ENCODE assay signal across 12 cellular contexts in genomic region chr22:37370306-37370979, GRCh38. TPM values are rescaled to one million over a fixed set of nuclear protein-coding genes. Genes with fewer than 3 reads are reported as not detected.
DNase-seq lines count a peak whose midpoint lies in the region; ATAC-seq, FAIRE-seq and TF ChIP-seq lines count a peak whose summit lies in the region.
"Had no signal": no experiment of that assay in that cellular context is flagged by ENCODE, and none has a peak within 500 bp of the region (broad histone marks: within the 10 kb centered on the region; RNA-seq: fewer than 3 reads in every experiment).

No MANE protein-coding gene starts in this region.

- no peak overlapping the region for H3K9ac ChIP-seq in kidney (ENCODE audit: low read length in 2 of 2)

- CTCF ChIA-PET in HEK293 (lab: Yijun Ruan, JAX) = no interaction called here

- intact Hi-C loops in gastrocnemius medialis (cut with DNase I; ENCODE audit: low total_unique reads) = no loop called here
- intact Hi-C loops in kidney (cut with DNase I) = no loop called here

- H3K9me3 ChIP-seq in HEK293 (ENCODE audit: control insufficient read depth, insufficient read depth, low read depth, low read length) (no peaks in the 10 kb centered on the region), gastrocnemius medialis (no peaks in the 10 kb centered on the region), kidney (ENCODE audit: control insufficient read depth in 1 of 2, low read length in 2 of 2) (no peaks in the 10 kb centered on the region)
- H3K9me3 ChIP-seq: body of pancreas, uterus had no signal

- no peak for ATAC-seq in gastrocnemius medialis
- no peak for ATAC-seq in GM19463 (IDR thresholded peaks at IDR 0.05; ENCODE audit: unreplicated experiment)
- ATAC-seq: body of pancreas had no signal

- no peaks in the 10 kb centered on the region for H3K27me3 ChIP-seq in gastrocnemius medialis
- H3K27me3 ChIP-seq: body of pancreas, uterus had no signal

- no peak for FAIRE-seq in kidney (lab: Jason Lieb, UNC)
- FAIRE-seq: endothelial cell of umbilical vein, GM12892 had no signal

- H3K27ac ChIP-seq in HEK293 (ENCODE audit: extremely low read depth, low read depth, low read length) (no peak overlapping the region), gastrocnemius medialis (no peak overlapping the region), kidney (ENCODE audit: low read depth in 2 of 2, low read length in 2 of 2) (no peak overlapping the region)
- H3K27ac ChIP-seq: body of pancreas, uterus had no signal

- H3K36me3 ChIP-seq in HEK293 (ENCODE audit: control insufficient read depth in 2 of 2, insufficient read depth in 1 of 2, low read length in 2 of 2) (no peaks in the 10 kb centered on the region), gastrocnemius medialis (no peaks in the 10 kb centered on the region), kidney (ENCODE audit: control insufficient read depth in 1 of 2, insufficient read depth in 2 of 2, low read length in 2 of 2) (no peaks in the 10 kb centered on the region)
- H3K36me3 ChIP-seq: uterus had no signal

- H3K4me1 ChIP-seq in HEK293 (ENCODE audit: control insufficient read depth, insufficient read depth, low read length) = no peaks in the 10 kb centered on the region
- no peaks in the 10 kb centered on the region for H3K4me1 ChIP-seq in gastrocnemius medialis
- H3K4me1 ChIP-seq in kidney (ENCODE audit: control insufficient read depth in 1 of 2, insufficient read depth in 1 of 2, low read depth in 1 of 2, low read length in 2 of 2) = no peaks in the 10 kb centered on the region
- H3K4me1 ChIP-seq: body of pancreas, uterus had no signal

- in situ Hi-C loops in gastrocnemius medialis (cut with MboI; ENCODE audit: low sequenced_read_pairs in 4 of 4) = no loop called here

- DNase-seq in NCI-H526 treated with DMSO at 0.1 percent for 48 hours (lab: John Stamatoyannopoulos, UW) = peak; percentile 92
- DNase-seq in germinal center (ENCODE audit: low spot score) = peak; percentile 77
- DNase-seq in gastrocnemius medialis = peak; percentile 31 to 35
- DNase-seq in KG1 (lab: John Stamatoyannopoulos, UW) = no peak
- no peak for DNase-seq in stimulated activated CD8-positive, alpha-beta memory T cell treated with anti-CD3 and anti-CD28 coated beads, Interleukin-4, amount 100 ng/mL, for 48 hours
- DNase-seq in kidney = no peak
- DNase-seq: uterus had no signal

- no peak overlapping the region for H3K4me3 ChIP-seq in HEK293 (ENCODE audit: low read depth, low read length)
- H3K4me3 ChIP-seq in gastrocnemius medialis = no peak overlapping the region
- no peak overlapping the region for H3K4me3 ChIP-seq in kidney (ENCODE audit: low read length in 2 of 2)
- H3K4me3 ChIP-seq: body of pancreas, uterus had no signal

- POLR2A ChIA-PET in HEK293 (lab: Yijun Ruan, JAX) = interaction anchor here (0.6 kb wide), 1 partner anchor 36 kb away, joined by 3 read pairs; no protein-coding TSS in a partner anchor

- TF ChIP-seq CTCF in HEK293 (tag by site-specific recombination; IDR thresholded peaks at IDR 0.05) (no peak), gastrocnemius medialis (IDR thresholded peaks at IDR 0.05 in 4 of 5, conservative IDR thresholded peaks at IDR 0.05 in 1 of 5) (no peak), kidney (IDR thresholded peaks at IDR 0.05; ENCODE audit: borderline replicate concordance, extremely low read depth, insufficient read depth) (no peak)

- no peak for TF ChIP-seq POLR2A in gastrocnemius medialis (IDR thresholded peaks at IDR 0.05)

TF ChIP-seq in HEK293, 187 proteins besides CTCF, POLR2A, EP300 and RAD21:
- TF ChIP-seq ZNF23 (tag by site-specific recombination; IDR thresholded peaks at IDR 0.05; ENCODE audit: borderline replicate concordance) (no peak), ZBTB17 (tag by site-specific recombination; IDR thresholded peaks at IDR 0.05) (no peak), ZFP69B (tag by site-specific recombination; IDR thresholded peaks at IDR 0.05) (no peak), SP2 (tag by site-specific recombination; IDR thresholded peaks at IDR 0.05) (0 out of 2 replicates have a peak, but pooled peaks have one; percentile 5), ZNF148 (tag by site-specific recombination; IDR thresholded peaks at IDR 0.05; ENCODE audit: borderline replicate concordance) (no peak), ZBTB26 (tag by site-specific recombination; optimal IDR thresholded peaks at IDR 0.05) (no peak), ZFP37 (tag by site-specific recombination; IDR thresholded peaks at IDR 0.05) (no peak), ZNF658 (tag by site-specific recombination; IDR thresholded peaks at IDR 0.05) (no peak), ZNF302 (tag by site-specific recombination; IDR thresholded peaks at IDR 0.05; ENCODE audit: low read depth) (no peak), ZNF138 (tag by site-specific recombination; IDR thresholded peaks at IDR 0.05; ENCODE audit: borderline replicate concordance) (no peak), ZNF366 (tag by site-specific recombination; conservative IDR thresholded peaks at IDR 0.05) (0 out of 2 replicates have a peak, but pooled peaks have one; percentile 29), ZNF18 (tag by site-specific recombination; IDR thresholded peaks at IDR 0.05) (no peak), ZNF768 (tag by site-specific recombination; IDR thresholded peaks at IDR 0.05) (no peak), ZNF514 (tag by site-specific recombination; IDR thresholded peaks at IDR 0.05) (no peak), ZNF488 (tag by site-specific recombination; IDR thresholded peaks at IDR 0.05) (no peak)

RNA-seq across cellular contexts. Expression of gene ELFN2, which starts 56.8 kb away (rescaled TPM):
- total RNA-seq in gastrocnemius medialis = under 1 TPM in 2 of 4 donors, not detected in 2; 0.02 to 0.03 TPM
- total RNA-seq in kidney = 4.6 TPM
- polyA plus RNA-seq in kidney (ENCODE audit: insufficient read depth, low read depth, low replicate concordance) = 0.19 TPM

Comparison
In these comparisons a context has a peak if more than half of its experiments do, and no peak if none do; other contexts are left out.
1. DNase-seq: peak in NCI-H526 treated with DMSO at 0.1 percent for 48 hours (single experiment), germinal center (single experiment) and gastrocnemius medialis (2 of 2); none in KG1 (single experiment), stimulated activated CD8-positive, alpha-beta memory T cell treated with anti-CD3 and anti-CD28 coated beads, Interleukin-4, amount 100 ng/mL, for 48 hours (single experiment) and kidney (single experiment).